10 cellular contexts compared by ENCODE assay signal in the genomic region with DNA sequence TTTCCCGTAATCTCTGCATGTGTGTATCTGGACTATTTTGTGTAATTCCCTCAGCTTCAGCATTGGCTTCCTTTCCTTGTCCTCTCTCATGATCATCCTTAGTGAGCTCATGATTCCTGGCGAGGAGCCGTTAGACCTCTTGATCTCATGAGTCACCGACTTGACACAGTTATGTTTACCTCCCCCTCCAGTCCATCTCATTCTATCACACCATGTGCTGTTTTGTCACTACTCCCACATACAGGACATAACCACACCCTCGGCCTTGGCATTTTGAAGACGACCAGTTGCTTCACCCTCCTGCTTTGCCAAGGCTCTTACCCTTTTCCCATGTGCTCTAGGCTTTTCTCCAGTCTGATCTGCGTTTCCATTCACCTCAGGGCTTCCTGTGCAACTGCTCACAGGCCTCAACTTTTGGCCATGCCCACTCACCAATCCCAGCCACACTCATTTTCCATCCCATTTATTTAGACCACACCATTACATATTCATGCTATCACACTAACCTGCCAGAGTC. TPM values are rescaled to one million over a fixed set of nuclear protein-coding genes. Genes with fewer than 3 reads are reported as not detected.
A peak's percentile ranks its signal among the peaks of the same experiment; 100 is the strongest.
DNase-seq lines count a peak whose midpoint lies in the region; ATAC-seq, FAIRE-seq and TF ChIP-seq lines count a peak whose summit lies in the region.
"Had no signal": no experiment of that assay in that cellular context is flagged by ENCODE, and none has a peak within 500 bp of the region (broad histone marks: within the 10 kb centered on the region; RNA-seq: fewer than 3 reads in every experiment).

No MANE protein-coding gene starts in this region.

- H3K4me1 ChIP-seq in kidney (ENCODE audit: control insufficient read depth in 1 of 2, insufficient read depth in 1 of 2, low read depth in 1 of 2, low read length in 2 of 2): peaks cover 0 to 6% of the 10 kb centered on the region in 2 donors
- peaks cover 4 to 13% (median 5%) of the 10 kb centered on the region in 4 donors for H3K4me1 ChIP-seq in upper lobe of left lung

- H3K27ac ChIP-seq in kidney (ENCODE audit: low read depth in 2 of 2, low read length in 2 of 2) (peak overlapping the region; percentile 20 to 66), upper lobe of left lung (peak overlapping the region in 2 of 4 donors; percentile 14 to 42)

- H3K36me3 ChIP-seq in kidney (ENCODE audit: control insufficient read depth in 1 of 2, insufficient read depth in 2 of 2, low read length in 2 of 2) (no peaks in the 10 kb centered on the region), upper lobe of left lung (peaks cover 0 to 7% (median 0%) of the 10 kb centered on the region in 4 donors)

- FAIRE-seq in kidney (lab: Jason Lieb, UNC): peak; percentile 50
- FAIRE-seq: A204.1 had no signal

- in situ Hi-C loops in astrocyte of the spinal cord (cut with HindIII; ENCODE audit: low sequenced_read_pairs): no loop called here

- no peak for TF ChIP-seq POLR2A in upper lobe of left lung (IDR thresholded peaks at IDR 0.05)

- TF ChIP-seq CTCF in astrocyte of the spinal cord (IDR thresholded peaks at IDR 0.05; ENCODE audit: low read depth, low read length) (no peak), kidney (IDR thresholded peaks at IDR 0.05; ENCODE audit: borderline replicate concordance, extremely low read depth, insufficient read depth) (no peak), upper lobe of left lung (IDR thresholded peaks at IDR 0.05) (no peak)

- H3K27me3 ChIP-seq in upper lobe of left lung: no peaks in the 10 kb centered on the region

- peak in 2 of 4 donors; percentile 75 to 91 for TF ChIP-seq EP300 in upper lobe of left lung (IDR thresholded peaks at IDR 0.05)

- H3K9me3 ChIP-seq in kidney (ENCODE audit: control insufficient read depth in 1 of 2, low read length in 2 of 2): no peaks in the 10 kb centered on the region
- no peaks in the 10 kb centered on the region for H3K9me3 ChIP-seq in upper lobe of left lung

- no peak overlapping the region for H3K9ac ChIP-seq in kidney (ENCODE audit: low read length in 2 of 2)

- no peak overlapping the region for H3K4me3 ChIP-seq in astrocyte of the spinal cord (ENCODE audit: low read depth, low read length)
- no peak overlapping the region for H3K4me3 ChIP-seq in kidney (ENCODE audit: low read length in 2 of 2)
- H3K4me3 ChIP-seq in upper lobe of left lung: no peak overlapping the region

- 40 to 47% methylated on average over 7 of the region's 7 CpGs for WGBS in upper lobe of left lung, 2 donors

- peak; percentile 6 for DNase-seq in DMS153 (lab: John Stamatoyannopoulos, UW)
- DNase-seq in DMS153 treated with DMSO at 0.1 percent for 48 hours (lab: John Stamatoyannopoulos, UW; ENCODE audit: unreplicated experiment): no peak
- peak; percentile 97 for DNase-seq in astrocyte of the spinal cord (ENCODE audit: low read depth, low spot score)
- DNase-seq in kidney: peak; percentile 82
- peak in 1 of 2 donors; percentile 85 for DNase-seq in upper lobe of left lung
- DNase-seq in DMS79 treated with DMSO at 0.1 percent for 48 hours (lab: John Stamatoyannopoulos, UW): no peak
- no peak for DNase-seq in activated CD8-positive, alpha-beta memory T cell treated with anti-CD3 and anti-CD28 coated beads, Interleukin-2, amount 50 U/mL, for 4 hours
- no peak for DNase-seq in hippocampal formation (lab: John Stamatoyannopoulos, UW)

- intact Hi-C loops in kidney (cut with DNase I): no loop called here

- peak; percentile 95 to 96 for ATAC-seq in upper lobe of left lung (ENCODE audit: low FRiP score in 2 of 2)

RNA-seq across cellular contexts. Expression of gene CP, which starts 41.5 kb away (rescaled TPM):
- total RNA-seq in kidney (72.1 TPM), upper lobe of left lung (10 to 100 TPM in 4 of 6 donors, 1 to 10 TPM in 2; 3.9 to 87.3 (median 18.9) TPM)
- 5.3 TPM for polyA plus RNA-seq in kidney (ENCODE audit: insufficient read depth, low read depth, low replicate concordance)
- total RNA-seq: activated naive CD4-positive, alpha-beta T cell treated with anti-CD3 and anti-CD28 coated beads, Interleukin-2, amount 50 U/mL, for 72 hours had no signal

RNA-seq across cellular contexts. Expression of gene HPS3, which starts 50.7 kb away (rescaled TPM):
- total RNA-seq in kidney (29.4 TPM), upper lobe of left lung (10 to 100 TPM; 13.4 to 29.8 (median 17.8) TPM)
- polyA plus RNA-seq in kidney (ENCODE audit: insufficient read depth, low read depth, low replicate concordance): 16.9 TPM

Comparison
In these comparisons a context has a peak if more than half of its experiments do, and no peak if none do; other contexts are left out.
1. DNase-seq: peak in DMS153 (single experiment), astrocyte of the spinal cord (single experiment) and kidney (single experiment); none in DMS153 treated with DMSO at 0.1 percent for 48 hours (single experiment), DMS79 treated with DMSO at 0.1 percent for 48 hours (single experiment), activated CD8-positive, alpha-beta memory T cell treated with anti-CD3 and anti-CD28 coated beads, Interleukin-2, amount 50 U/mL, for 4 hours (single experiment) and hippocampal formation (0 of 2).